Comparison of ENCODE assay signal across 8 cellular contexts in the genomic region with DNA sequence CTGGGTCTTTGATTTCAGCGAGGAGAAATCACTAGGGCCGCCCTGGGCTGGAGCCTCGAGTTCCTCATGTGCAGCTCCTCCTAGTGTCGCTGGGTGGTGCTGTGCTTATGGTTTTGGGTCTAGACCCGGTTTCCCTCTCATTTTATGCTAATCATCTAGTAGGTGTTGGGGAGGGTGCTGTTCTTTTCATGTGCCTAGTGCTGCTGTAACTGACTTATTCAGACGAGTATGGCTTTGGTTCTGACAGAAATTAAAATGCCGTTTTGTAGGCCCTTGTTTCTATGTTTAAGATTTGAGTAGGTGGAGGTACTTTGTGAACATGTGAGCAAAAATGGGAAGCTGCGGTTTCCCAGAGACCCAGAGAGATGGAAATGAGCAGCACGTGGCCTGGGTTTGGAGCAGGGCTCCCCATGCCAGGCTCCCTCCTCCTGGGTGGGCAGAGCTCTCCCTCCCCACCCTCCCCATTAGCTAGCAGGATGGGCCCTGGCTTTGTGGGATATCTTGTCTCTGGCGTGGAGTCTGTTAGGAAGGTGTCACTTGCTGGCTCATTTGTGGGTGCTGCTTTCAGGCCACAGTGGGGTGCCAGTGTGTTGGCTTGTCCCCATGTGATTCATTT.
DNase-seq lines count a peak whose midpoint lies in the region; ATAC-seq, FAIRE-seq and TF ChIP-seq lines count a peak whose summit lies in the region.

No MANE protein-coding gene starts in this region.

- H3K4me3 ChIP-seq in HepG2 (replicated peaks in 1 of 3; ENCODE audit: insufficient read depth in 1 of 3, low read depth in 2 of 3, low read length in 3 of 3) = no peak overlapping the region

- no peak for TF ChIP-seq POLR2A in HepG2 (IDR thresholded peaks at IDR 0.05; ENCODE audit: insufficient read depth in 1 of 2, low read depth in 2 of 2, low read length in 2 of 2)

- no peaks in the 10 kb centered on the region for H3K36me3 ChIP-seq in HepG2 (replicated peaks in 1 of 2; ENCODE audit: control insufficient read depth in 1 of 2, insufficient read depth in 2 of 2, low read length in 2 of 2)

- CTCF ChIA-PET in HepG2 (lab: Yijun Ruan, JAX; ENCODE audit: low intra/inter-chr PET ratio, low total read pairs) = interaction anchor here (1.4 to 2.9 kb wide), 3 partner anchors 80 to 405 kb away, joined by 8 to 20 read pairs (median 12); no protein-coding TSS in a partner anchor

- no TSS peak for BruUV-seq in HepG2 (replicated peaks; lab: Mats Ljungman, UMichigan)

- POLR2A ChIA-PET in HepG2 (lab: Yijun Ruan, JAX) = no interaction called here

- H3K4me1 ChIP-seq in HepG2 (ENCODE audit: insufficient read depth, low read length) = no peaks in the 10 kb centered on the region

- TF ChIP-seq EP300 in HepG2 (IDR thresholded peaks at IDR 0.05; ENCODE audit: low read depth in 2 of 2, low read length in 2 of 2) (no peak), HepG2 (CRISPR knock-in tag; IDR thresholded peaks at IDR 0.05; ENCODE audit: borderline replicate concordance) (no peak)

- FAIRE-seq in HepG2 (lab: Jason Lieb, UNC) = peak; percentile 46

- ATAC-seq in GM18858 (IDR thresholded peaks at IDR 0.05; ENCODE audit: unreplicated experiment) = peak; percentile 79
- ATAC-seq in HG02981 (IDR thresholded peaks at IDR 0.05; ENCODE audit: unreplicated experiment) = peak; percentile 82
- ATAC-seq in HepG2 = peak; percentile 92

- H3K4me2 ChIP-seq in HepG2 (ENCODE audit: low read depth, low read length) = no peak overlapping the region

- H2AFZ ChIP-seq in HepG2 (ENCODE audit: low read length) = no peak overlapping the region

- peak; percentile 83; the same call in 1 of the 2 replicates for TF ChIP-seq RAD21 in HepG2 (CRISPR knock-in tag; IDR thresholded peaks at IDR 0.05)

- H3K9ac ChIP-seq in HepG2 (ENCODE audit: insufficient read depth, low read depth, low read length) = no peak overlapping the region

- in situ Hi-C loops in HepG2 (cut with HindIII; ENCODE audit: extremely low pct_ligation_motif_present, low pct_unique_long_range_greater_than_20kb) = no loop called here

- H4K20me1 ChIP-seq in HepG2 (ENCODE audit: insufficient read depth, low read length) = no peaks in the 10 kb centered on the region

- H3K27ac ChIP-seq in VCaP (peak overlapping the region; percentile 69), HepG2 (ENCODE audit: extremely low read length, insufficient read depth, low read length) (no peak overlapping the region)

- TF ChIP-seq CTCF in VCaP (conservative IDR thresholded peaks at IDR 0.05) (peak; percentile 90), HepG2 (CRISPR knock-in tag; IDR thresholded peaks at IDR 0.05) (peak; percentile 88)

- H3K9me3 ChIP-seq in HepG2 (ENCODE audit: low read length) = no peaks in the 10 kb centered on the region

- WGBS in HepG2 (ENCODE audit: low lambda C conversion rate) = 33% methylated on average over 9 of the region's 10 CpGs

- no peaks in the 10 kb centered on the region for H3K79me2 ChIP-seq in HepG2 (ENCODE audit: insufficient read depth, low read length)

- intact Hi-C loops in HepG2 (cut with micrococcal nuclease; ENCODE audit: unreplicated experiment) = loop anchor here (1.0 to 5.0 kb wide), 3 partner anchors 79 to 404 kb away; no protein-coding TSS in a partner anchor

- DNase-seq in AML-193 (lab: John Stamatoyannopoulos, UW) = peak; percentile 32 to 50
- DNase-seq in NCI-H2081 treated with DMSO at 0.1 percent for 48 hours (lab: John Stamatoyannopoulos, UW) = peak; percentile 29
- peak; percentile 10 for DNase-seq in cerebellum (ENCODE audit: low spot score)
- peak; percentile 64 for DNase-seq in HepG2 (ENCODE audit: low spot score)
- DNase-seq in stimulated activated CD8-positive, alpha-beta memory T cell treated with anti-CD3 and anti-CD28 coated beads, Interleukin-15, amount 100 ng/mL, for 48 hours (ENCODE audit: low read depth in 2 of 2) = peak; percentile 16 to 26

- no peaks in the 10 kb centered on the region for H3K27me3 ChIP-seq in HepG2 (ENCODE audit: control insufficient read depth in 1 of 2, insufficient read depth in 2 of 2, low read length in 2 of 2)

TF ChIP-seq in HepG2, 621 proteins besides CTCF, POLR2A, EP300 and RAD21 (continues in another document):
- no peak for TF ChIP-seq THYN1 (CRISPR knock-in tag; IDR thresholded peaks at IDR 0.05; ENCODE audit: borderline replicate concordance, low read depth)
- TF ChIP-seq JUND (CRISPR knock-in tag; IDR thresholded peaks at IDR 0.05) = no peak
- TF ChIP-seq, protein P1, sequence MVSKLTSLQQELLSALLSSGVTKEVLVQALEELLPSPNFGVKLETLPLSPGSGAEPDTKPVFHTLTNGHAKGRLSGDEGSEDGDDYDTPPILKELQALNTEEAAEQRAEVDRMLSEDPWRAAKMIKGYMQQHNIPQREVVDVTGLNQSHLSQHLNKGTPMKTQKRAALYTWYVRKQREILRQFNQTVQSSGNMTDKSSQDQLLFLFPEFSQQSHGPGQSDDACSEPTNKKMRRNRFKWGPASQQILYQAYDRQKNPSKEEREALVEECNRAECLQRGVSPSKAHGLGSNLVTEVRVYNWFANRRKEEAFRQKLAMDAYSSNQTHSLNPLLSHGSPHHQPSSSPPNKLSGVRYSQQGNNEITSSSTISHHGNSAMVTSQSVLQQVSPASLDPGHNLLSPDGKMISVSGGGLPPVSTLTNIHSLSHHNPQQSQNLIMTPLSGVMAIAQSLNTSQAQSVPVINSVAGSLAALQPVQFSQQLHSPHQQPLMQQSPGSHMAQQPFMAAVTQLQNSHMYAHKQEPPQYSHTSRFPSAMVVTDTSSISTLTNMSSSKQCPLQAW (CRISPR knock-in tag; IDR thresholded peaks at IDR 0.05) = 0 out of 2 replicates have a peak, but pooled peaks have one; percentile 45
- 0 out of 2 replicates have a peak, but pooled peaks have one; percentile 37 for TF ChIP-seq MIXL1 (CRISPR knock-in tag; IDR thresholded peaks at IDR 0.05)
- TF ChIP-seq SMC3 (IDR thresholded peaks at IDR 0.05; ENCODE audit: low read length) = peak; percentile 92
- TF ChIP-seq SALL1 (CRISPR knock-in tag; IDR thresholded peaks at IDR 0.05) = peak; percentile 44; the same call in 1 of the 2 replicates
- TF ChIP-seq, protein P2, sequence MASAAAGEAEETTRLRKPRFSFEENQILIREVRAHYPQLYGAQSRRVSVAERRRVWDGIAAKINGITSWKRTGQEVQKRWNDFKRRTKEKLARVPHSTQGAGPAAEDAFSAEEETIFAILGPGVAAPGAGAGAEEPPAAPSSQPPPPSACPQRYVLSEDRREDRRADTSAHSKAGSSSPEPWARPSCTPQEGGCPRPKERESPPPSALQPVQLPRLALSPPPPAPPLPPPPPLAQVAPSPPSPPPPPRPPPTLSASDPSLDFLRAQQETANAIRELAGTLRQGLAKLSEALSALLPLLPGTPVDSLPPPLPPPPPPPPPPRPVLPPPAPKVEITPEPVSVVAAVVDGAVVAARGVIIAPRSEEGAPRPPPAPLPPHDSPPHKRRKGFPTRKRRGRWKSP (CRISPR knock-in tag; IDR thresholded peaks at IDR 0.05) = no peak
- TF ChIP-seq STAG1 (CRISPR knock-in tag; IDR thresholded peaks at IDR 0.05) = peak; percentile 91
- TF ChIP-seq RCOR2 (CRISPR knock-in tag; IDR thresholded peaks at IDR 0.05) = no peak
- no peak for TF ChIP-seq MED1 (CRISPR knock-in tag; IDR thresholded peaks at IDR 0.05)
- no peak for TF ChIP-seq ZNF607 (CRISPR knock-in tag; IDR thresholded peaks at IDR 0.05; ENCODE audit: borderline replicate concordance)
- TF ChIP-seq ZNF20 (CRISPR knock-in tag; IDR thresholded peaks at IDR 0.05) = no peak
- TF ChIP-seq FOXA3 (CRISPR knock-in tag; IDR thresholded peaks at IDR 0.05) = 0 out of 2 replicates have a peak, but pooled peaks have one; percentile 6
- TF ChIP-seq, protein P3, sequence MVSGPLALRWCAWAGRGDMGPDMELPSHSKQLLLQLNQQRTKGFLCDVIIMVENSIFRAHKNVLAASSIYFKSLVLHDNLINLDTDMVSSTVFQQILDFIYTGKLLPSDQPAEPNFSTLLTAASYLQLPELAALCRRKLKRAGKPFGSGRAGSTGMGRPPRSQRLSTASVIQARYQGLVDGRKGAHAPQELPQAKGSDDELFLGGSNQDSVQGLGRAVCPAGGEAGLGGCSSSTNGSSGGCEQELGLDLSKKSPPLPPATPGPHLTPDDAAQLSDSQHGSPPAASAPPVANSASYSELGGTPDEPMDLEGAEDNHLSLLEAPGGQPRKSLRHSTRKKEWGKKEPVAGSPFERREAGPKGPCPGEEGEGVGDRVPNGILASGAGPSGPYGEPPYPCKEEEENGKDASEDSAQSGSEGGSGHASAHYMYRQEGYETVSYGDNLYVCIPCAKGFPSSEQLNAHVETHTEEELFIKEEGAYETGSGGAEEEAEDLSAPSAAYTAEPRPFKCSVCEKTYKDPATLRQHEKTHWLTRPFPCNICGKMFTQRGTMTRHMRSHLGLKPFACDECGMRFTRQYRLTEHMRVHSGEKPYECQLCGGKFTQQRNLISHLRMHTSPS (CRISPR knock-in tag; IDR thresholded peaks at IDR 0.05; ENCODE audit: low read depth) = no peak
- no peak for TF ChIP-seq PTBP1 (IDR thresholded peaks at IDR 0.05; ENCODE audit: low read depth, low read length, poor library complexity, severe bottlenecking)
- TF ChIP-seq PHF21A (CRISPR knock-in tag; IDR thresholded peaks at IDR 0.05) = no peak
- TF ChIP-seq ZNF232 (CRISPR knock-in tag; IDR thresholded peaks at IDR 0.05; ENCODE audit: borderline replicate concordance) = no peak
- 0 out of 2 replicates have a peak, but pooled peaks have one; percentile 25 for TF ChIP-seq PHF20 (CRISPR knock-in tag; IDR thresholded peaks at IDR 0.05)
- no peak for TF ChIP-seq ASH2L (IDR thresholded peaks at IDR 0.05; ENCODE audit: insufficient read length, low read depth, low read length)
- no peak for TF ChIP-seq ZNF382 (CRISPR knock-in tag; IDR thresholded peaks at IDR 0.05; ENCODE audit: borderline replicate concordance)
- 0 out of 2 replicates have a peak, but pooled peaks have one; percentile 35 for TF ChIP-seq ZNF605 (CRISPR knock-in tag; IDR thresholded peaks at IDR 0.05)
- TF ChIP-seq ZNF335 (CRISPR knock-in tag; IDR thresholded peaks at IDR 0.05) = no peak
- TF ChIP-seq ZNF615 (CRISPR knock-in tag; IDR thresholded peaks at IDR 0.05; ENCODE audit: borderline replicate concordance) = no peak
- no peak for TF ChIP-seq TARDBP (CRISPR knock-in tag; IDR thresholded peaks at IDR 0.05)
- no peak for TF ChIP-seq ZNF430 (CRISPR knock-in tag; IDR thresholded peaks at IDR 0.05)
- TF ChIP-seq RFXAP (CRISPR knock-in tag; IDR thresholded peaks at IDR 0.05; ENCODE audit: borderline replicate concordance) = no peak
- no peak for TF ChIP-seq TCF7 (IDR thresholded peaks at IDR 0.05; ENCODE audit: low read depth)
- TF ChIP-seq ZNF329 (CRISPR knock-in tag; IDR thresholded peaks at IDR 0.05; ENCODE audit: low read depth) = no peak

Comparison
In these comparisons a context has a peak if more than half of its experiments do, and no peak if none do; other contexts are left out.
1. DNase-seq: peak in every context shown above with its lines; median percentile 64 in HepG2; 41 in AML-193; 29 in NCI-H2081 treated with DMSO at 0.1 percent for 48 hours; 21 in stimulated activated CD8-positive, alpha-beta memory T cell treated with anti-CD3 and anti-CD28 coated beads, Interleukin-15, amount 100 ng/mL, for 48 hours; 10 in cerebellum.